1 cellular context compared by ENCODE assay signal in genomic region chr11:77036398-77036797, GRCh38.
TF ChIP-seq lines count a peak whose summit lies in the region.

No MANE protein-coding gene starts in this region.

TF ChIP-seq in HepG2, 621 proteins besides CTCF, POLR2A, EP300 and RAD21 (continued from another document):
- TF ChIP-seq, protein P1, sequence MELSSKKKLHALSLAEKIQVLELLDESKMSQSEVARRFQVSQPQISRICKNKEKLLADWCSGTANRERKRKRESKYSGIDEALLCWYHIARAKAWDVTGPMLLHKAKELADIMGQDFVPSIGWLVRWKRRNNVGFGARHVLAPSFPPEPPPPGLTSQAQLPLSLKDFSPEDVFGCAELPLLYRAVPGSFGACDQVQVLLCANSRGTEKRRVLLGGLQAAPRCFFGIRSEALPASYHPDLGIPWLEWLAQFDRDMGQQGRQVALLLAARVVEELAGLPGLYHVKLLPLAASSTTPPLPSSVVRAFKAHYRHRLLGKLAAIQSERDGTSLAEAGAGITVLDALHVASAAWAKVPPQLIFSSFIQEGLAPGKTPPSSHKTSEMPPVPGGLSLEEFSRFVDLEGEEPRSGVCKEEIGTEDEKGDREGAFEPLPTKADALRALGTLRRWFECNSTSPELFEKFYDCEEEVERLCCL (CRISPR knock-in tag; IDR thresholded peaks at IDR 0.05; ENCODE audit: borderline replicate concordance) = no peak
- TF ChIP-seq, protein P2, sequence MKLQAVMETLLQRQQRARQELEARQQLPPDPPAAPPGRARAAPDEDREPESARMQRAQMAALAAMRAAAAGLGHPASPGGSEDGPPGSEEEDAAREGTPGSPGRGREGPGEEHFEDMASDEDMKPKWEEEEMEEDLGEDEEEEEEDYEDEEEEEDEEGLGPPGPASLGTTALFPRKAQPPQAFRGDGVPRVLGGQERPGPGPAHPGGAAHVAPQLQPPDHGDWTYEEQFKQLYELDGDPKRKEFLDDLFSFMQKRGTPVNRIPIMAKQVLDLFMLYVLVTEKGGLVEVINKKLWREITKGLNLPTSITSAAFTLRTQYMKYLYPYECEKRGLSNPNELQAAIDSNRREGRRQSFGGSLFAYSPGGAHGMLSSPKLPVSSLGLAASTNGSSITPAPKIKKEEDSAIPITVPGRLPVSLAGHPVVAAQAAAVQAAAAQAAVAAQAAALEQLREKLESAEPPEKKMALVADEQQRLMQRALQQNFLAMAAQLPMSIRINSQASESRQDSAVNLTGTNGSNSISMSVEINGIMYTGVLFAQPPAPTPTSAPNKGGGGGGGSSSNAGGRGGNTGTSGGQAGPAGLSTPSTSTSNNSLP (IDR thresholded peaks at IDR 0.05; ENCODE audit: low read depth, low read length) = peak; percentile 51; the same call in 1 of the 2 replicates
- TF ChIP-seq HNRNPH1 (optimal IDR thresholded peaks at IDR 0.05; ENCODE audit: low read depth, low read length) (no peak), RELA (CRISPR knock-in tag; IDR thresholded peaks at IDR 0.05) (no peak), HOXA9 (CRISPR knock-in tag; IDR thresholded peaks at IDR 0.05; ENCODE audit: borderline replicate concordance) (no peak), ZIK1 (CRISPR knock-in tag; IDR thresholded peaks at IDR 0.05; ENCODE audit: borderline replicate concordance, low read depth) (no peak), GATAD2A (CRISPR knock-in tag; IDR thresholded peaks at IDR 0.05) (peak; percentile 65), CREBL2 (CRISPR knock-in tag; IDR thresholded peaks at IDR 0.05; ENCODE audit: borderline replicate concordance) (no peak), NCOR1 (IDR thresholded peaks at IDR 0.05; ENCODE audit: borderline replicate concordance, low read length) (0 out of 2 replicates have a peak, but pooled peaks have one; percentile 37), ZNF710 (CRISPR knock-in tag; IDR thresholded peaks at IDR 0.05; ENCODE audit: borderline replicate concordance) (peak; percentile 56; the same call in 1 of the 2 replicates), AHDC1 (CRISPR knock-in tag; IDR thresholded peaks at IDR 0.05; ENCODE audit: borderline replicate concordance) (peak; percentile 68; the same call in 1 of the 2 replicates), SAP130 (CRISPR knock-in tag; IDR thresholded peaks at IDR 0.05; ENCODE audit: low read depth) (0 out of 2 replicates have a peak, but pooled peaks have one; percentile 17), KLF6 (CRISPR knock-in tag; IDR thresholded peaks at IDR 0.05) (no peak)
- TF ChIP-seq, protein P3, sequence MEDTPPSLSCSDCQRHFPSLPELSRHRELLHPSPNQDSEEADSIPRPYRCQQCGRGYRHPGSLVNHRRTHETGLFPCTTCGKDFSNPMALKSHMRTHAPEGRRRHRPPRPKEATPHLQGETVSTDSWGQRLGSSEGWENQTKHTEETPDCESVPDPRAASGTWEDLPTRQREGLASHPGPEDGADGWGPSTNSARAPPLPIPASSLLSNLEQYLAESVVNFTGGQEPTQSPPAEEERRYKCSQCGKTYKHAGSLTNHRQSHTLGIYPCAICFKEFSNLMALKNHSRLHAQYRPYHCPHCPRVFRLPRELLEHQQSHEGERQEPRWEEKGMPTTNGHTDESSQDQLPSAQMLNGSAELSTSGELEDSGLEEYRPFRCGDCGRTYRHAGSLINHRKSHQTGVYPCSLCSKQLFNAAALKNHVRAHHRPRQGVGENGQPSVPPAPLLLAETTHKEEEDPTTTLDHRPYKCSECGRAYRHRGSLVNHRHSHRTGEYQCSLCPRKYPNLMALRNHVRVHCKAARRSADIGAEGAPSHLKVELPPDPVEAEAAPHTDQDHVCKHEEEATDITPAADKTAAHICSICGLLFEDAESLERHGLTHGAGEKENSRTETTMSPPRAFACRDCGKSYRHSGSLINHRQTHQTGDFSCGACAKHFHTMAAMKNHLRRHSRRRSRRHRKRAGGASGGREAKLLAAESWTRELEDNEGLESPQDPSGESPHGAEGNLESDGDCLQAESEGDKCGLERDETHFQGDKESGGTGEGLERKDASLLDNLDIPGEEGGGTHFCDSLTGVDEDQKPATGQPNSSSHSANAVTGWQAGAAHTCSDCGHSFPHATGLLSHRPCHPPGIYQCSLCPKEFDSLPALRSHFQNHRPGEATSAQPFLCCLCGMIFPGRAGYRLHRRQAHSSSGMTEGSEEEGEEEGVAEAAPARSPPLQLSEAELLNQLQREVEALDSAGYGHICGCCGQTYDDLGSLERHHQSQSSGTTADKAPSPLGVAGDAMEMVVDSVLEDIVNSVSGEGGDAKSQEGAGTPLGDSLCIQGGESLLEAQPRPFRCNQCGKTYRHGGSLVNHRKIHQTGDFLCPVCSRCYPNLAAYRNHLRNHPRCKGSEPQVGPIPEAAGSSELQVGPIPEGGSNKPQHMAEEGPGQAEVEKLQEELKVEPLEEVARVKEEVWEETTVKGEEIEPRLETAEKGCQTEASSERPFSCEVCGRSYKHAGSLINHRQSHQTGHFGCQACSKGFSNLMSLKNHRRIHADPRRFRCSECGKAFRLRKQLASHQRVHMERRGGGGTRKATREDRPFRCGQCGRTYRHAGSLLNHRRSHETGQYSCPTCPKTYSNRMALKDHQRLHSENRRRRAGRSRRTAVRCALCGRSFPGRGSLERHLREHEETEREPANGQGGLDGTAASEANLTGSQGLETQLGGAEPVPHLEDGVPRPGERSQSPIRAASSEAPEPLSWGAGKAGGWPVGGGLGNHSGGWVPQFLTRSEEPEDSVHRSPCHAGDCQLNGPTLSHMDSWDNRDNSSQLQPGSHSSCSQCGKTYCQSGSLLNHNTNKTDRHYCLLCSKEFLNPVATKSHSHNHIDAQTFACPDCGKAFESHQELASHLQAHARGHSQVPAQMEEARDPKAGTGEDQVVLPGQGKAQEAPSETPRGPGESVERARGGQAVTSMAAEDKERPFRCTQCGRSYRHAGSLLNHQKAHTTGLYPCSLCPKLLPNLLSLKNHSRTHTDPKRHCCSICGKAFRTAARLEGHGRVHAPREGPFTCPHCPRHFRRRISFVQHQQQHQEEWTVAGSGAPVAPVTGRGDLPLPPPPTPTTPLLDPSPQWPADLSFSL (CRISPR knock-in tag; IDR thresholded peaks at IDR 0.05) = no peak
- TF ChIP-seq, protein P4, sequence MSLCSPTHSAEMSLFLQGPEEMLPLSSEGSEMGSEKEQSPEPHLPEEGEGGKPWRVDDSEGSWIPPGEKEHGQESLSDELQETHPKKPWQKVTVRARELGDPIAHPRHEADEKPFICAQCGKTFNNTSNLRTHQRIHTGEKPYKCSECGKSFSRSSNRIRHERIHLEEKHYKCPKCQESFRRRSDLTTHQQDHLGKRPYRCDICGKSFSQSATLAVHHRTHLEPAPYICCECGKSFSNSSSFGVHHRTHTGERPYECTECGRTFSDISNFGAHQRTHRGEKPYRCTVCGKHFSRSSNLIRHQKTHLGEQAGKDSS (CRISPR knock-in tag; IDR thresholded peaks at IDR 0.05; ENCODE audit: borderline replicate concordance, low read depth) = no peak
- TF ChIP-seq, protein P5, sequence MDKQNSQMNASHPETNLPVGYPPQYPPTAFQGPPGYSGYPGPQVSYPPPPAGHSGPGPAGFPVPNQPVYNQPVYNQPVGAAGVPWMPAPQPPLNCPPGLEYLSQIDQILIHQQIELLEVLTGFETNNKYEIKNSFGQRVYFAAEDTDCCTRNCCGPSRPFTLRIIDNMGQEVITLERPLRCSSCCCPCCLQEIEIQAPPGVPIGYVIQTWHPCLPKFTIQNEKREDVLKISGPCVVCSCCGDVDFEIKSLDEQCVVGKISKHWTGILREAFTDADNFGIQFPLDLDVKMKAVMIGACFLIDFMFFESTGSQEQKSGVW (CRISPR knock-in tag; IDR thresholded peaks at IDR 0.05; ENCODE audit: borderline replicate concordance) = no peak
- TF ChIP-seq, protein P6, sequence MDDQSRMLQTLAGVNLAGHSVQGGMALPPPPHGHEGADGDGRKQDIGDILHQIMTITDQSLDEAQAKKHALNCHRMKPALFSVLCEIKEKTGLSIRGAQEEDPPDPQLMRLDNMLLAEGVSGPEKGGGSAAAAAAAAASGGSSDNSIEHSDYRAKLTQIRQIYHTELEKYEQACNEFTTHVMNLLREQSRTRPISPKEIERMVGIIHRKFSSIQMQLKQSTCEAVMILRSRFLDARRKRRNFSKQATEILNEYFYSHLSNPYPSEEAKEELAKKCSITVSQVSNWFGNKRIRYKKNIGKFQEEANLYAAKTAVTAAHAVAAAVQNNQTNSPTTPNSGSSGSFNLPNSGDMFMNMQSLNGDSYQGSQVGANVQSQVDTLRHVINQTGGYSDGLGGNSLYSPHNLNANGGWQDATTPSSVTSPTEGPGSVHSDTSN (CRISPR knock-in tag; IDR thresholded peaks at IDR 0.05; ENCODE audit: borderline replicate concordance) = no peak
